Comparison of ENCODE assay signal across 12 cellular contexts in the genomic region with DNA sequence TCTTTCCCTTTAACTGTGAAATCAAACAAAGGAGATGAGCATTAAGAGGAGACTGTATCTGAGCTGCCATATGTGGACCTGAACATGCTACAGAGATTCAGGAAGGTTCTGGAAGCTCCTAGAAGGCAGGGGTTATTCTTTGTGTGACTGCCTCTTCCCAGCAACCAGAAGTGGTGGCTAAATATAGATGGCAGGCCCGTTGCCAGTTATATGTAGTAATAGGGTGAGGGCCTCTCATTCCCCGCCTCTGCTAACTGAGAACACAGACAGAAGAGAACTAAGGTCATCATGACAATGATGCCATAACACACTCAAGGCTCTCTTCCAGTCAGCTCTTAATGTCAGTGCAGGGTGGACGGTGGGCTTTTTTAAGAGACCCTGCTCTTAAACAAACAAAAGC. TPM values are rescaled to one million over a fixed set of nuclear protein-coding genes. Genes with fewer than 3 reads are reported as not detected.
DNase-seq lines count a peak whose midpoint lies in the region; ATAC-seq and TF ChIP-seq lines count a peak whose summit lies in the region.
"Had no signal": no experiment of that assay in that cellular context is flagged by ENCODE, and none has a peak within 500 bp of the region (broad histone marks: within the 10 kb centered on the region; RNA-seq: fewer than 3 reads in every experiment).

No MANE protein-coding gene starts in this region.

- no peaks in the 10 kb centered on the region for H3K27me3 Mint-ChIP-seq in stimulated activated naive B cell treated with anti-CD40 and anti-IgM and Interleukin-4, amounts not matched to agents 10 μg/mL and 1 μg/mL and 100 μg/mL, for 72 hours

- H3K27me3 ChIP-seq in gastrocnemius medialis (no peaks in the 10 kb centered on the region), ascending aorta (no peaks in the 10 kb centered on the region)

- no peak overlapping the region for H3K4me3 Mint-ChIP-seq in stimulated activated naive B cell treated with anti-CD40 and anti-IgM and Interleukin-4, amounts not matched to agents 10 μg/mL and 1 μg/mL and 100 μg/mL, for 72 hours

- peak; percentile 95 to 99 for ATAC-seq in gastrocnemius medialis
- no peak for ATAC-seq in stimulated activated naive B cell treated with anti-CD40 and anti-IgM and Interleukin-4, amounts not matched to agents 10 μg/mL and 1 μg/mL and 100 μg/mL, for 72 hours (replicated peaks)
- ATAC-seq in HG03039 (IDR thresholded peaks at IDR 0.05; ENCODE audit: unreplicated experiment) = no peak

- H3K27ac Mint-ChIP-seq in stimulated activated naive B cell treated with anti-CD40 and anti-IgM and Interleukin-4, amounts not matched to agents 10 μg/mL and 1 μg/mL and 100 μg/mL, for 72 hours = no peak overlapping the region

- H3K36me3 Mint-ChIP-seq in stimulated activated naive B cell treated with anti-CD40 and anti-IgM and Interleukin-4, amounts not matched to agents 10 μg/mL and 1 μg/mL and 100 μg/mL, for 72 hours = no peaks in the 10 kb centered on the region

- H3K9me3 ChIP-seq in SK-N-MC (ENCODE audit: low read depth, low read length) (no peaks in the 10 kb centered on the region), gastrocnemius medialis (no peaks in the 10 kb centered on the region), ascending aorta (no peaks in the 10 kb centered on the region)

- intact Hi-C loops in gastrocnemius medialis (cut with DNase I; ENCODE audit: low total_unique reads) (no loop called here), ascending aorta (cut with DNase I) (loop anchor here (5.0 kb wide), 1 partner anchor 116 kb away; no protein-coding TSS in a partner anchor)

- H3K36me3 ChIP-seq in SK-N-MC (ENCODE audit: insufficient read depth, low read length) (no peaks in the 10 kb centered on the region), gastrocnemius medialis (no peaks in the 10 kb centered on the region), ascending aorta (no peaks in the 10 kb centered on the region)

- peaks cover 11 to 21% of the 10 kb centered on the region in 2 donors for H3K4me1 ChIP-seq in gastrocnemius medialis
- H3K4me1 ChIP-seq in ascending aorta = peaks cover 0 to 3% of the 10 kb centered on the region in 2 donors

- peaks cover 14 to 22% of the 10 kb centered on the region in 2 donors for H3K4me1 Mint-ChIP-seq in stimulated activated naive B cell treated with anti-CD40 and anti-IgM and Interleukin-4, amounts not matched to agents 10 μg/mL and 1 μg/mL and 100 μg/mL, for 72 hours

- peak; percentile 38 for DNase-seq in NB4 (ENCODE audit: low read depth)
- DNase-seq in SK-N-MC (ENCODE audit: low read depth, low spot score) = no peak
- peak; percentile 33 for DNase-seq in fibroblast of the conjunctiva (ENCODE audit: low read depth)
- peak; percentile 59 to 81 for DNase-seq in gastrocnemius medialis
- no peak for DNase-seq in stimulated activated naive B cell treated with anti-CD40 and anti-IgM and Interleukin-4, amounts not matched to agents 10 μg/mL and 1 μg/mL and 100 μg/mL, for 72 hours
- no peak for DNase-seq in activated CD4-positive, CD25-positive, alpha-beta regulatory T cell (lab: John Stamatoyannopoulos, UW)
- no peak for DNase-seq in ascending aorta (ENCODE audit: low spot score in 2 of 2)
- DNase-seq: DMS53, hippocampal formation had no signal

- no peaks in the 10 kb centered on the region for H3K9me3 Mint-ChIP-seq in stimulated activated naive B cell treated with anti-CD40 and anti-IgM and Interleukin-4, amounts not matched to agents 10 μg/mL and 1 μg/mL and 100 μg/mL, for 72 hours

- in situ Hi-C loops in gastrocnemius medialis (cut with MboI; ENCODE audit: low sequenced_read_pairs in 4 of 4) = loop anchor here in 2 of 4 donors (10.0 to 25.0 kb wide), 2 partner anchors 116 to 273 kb away; a partner anchor contains a TSS

- peak overlapping the region; percentile 14 for H3K9ac ChIP-seq in SK-N-MC (ENCODE audit: insufficient read length)

- TF ChIP-seq CTCF in NB4 (IDR thresholded peaks at IDR 0.05; ENCODE audit: low read depth, low read length) (no peak), gastrocnemius medialis (IDR thresholded peaks at IDR 0.05 in 4 of 5, conservative IDR thresholded peaks at IDR 0.05 in 1 of 5) (no peak), ascending aorta (IDR thresholded peaks at IDR 0.05) (no peak)

- TF ChIP-seq POLR2A in NB4 (IDR thresholded peaks at IDR 0.05; ENCODE audit: extremely low read depth, insufficient read length) = no peak
- TF ChIP-seq POLR2A in gastrocnemius medialis (IDR thresholded peaks at IDR 0.05) = no peak

- H3K4me3 ChIP-seq in NB4 (ENCODE audit: low read depth, low read length) = no peak overlapping the region
- H3K4me3 ChIP-seq in SK-N-MC = no peak overlapping the region
- H3K4me3 ChIP-seq in gastrocnemius medialis = no peak overlapping the region
- no peak overlapping the region for H3K4me3 ChIP-seq in ascending aorta
- H3K4me3 ChIP-seq: skin epidermis had no signal

- H3K27ac ChIP-seq in SK-N-MC (no peak overlapping the region), gastrocnemius medialis (peak overlapping the region; percentile 18 to 71 (median 42)), ascending aorta (no peak overlapping the region)

RNA-seq across cellular contexts. Expression of a gene that starts 22.5 kb away (rescaled TPM):
- under 1 TPM in 3 of 4 donors, not detected in 1; 0.07 to 0.34 (median 0.20) TPM for total RNA-seq in gastrocnemius medialis
- not detected for total RNA-seq in ascending aorta

RNA-seq across cellular contexts. Expression of a gene that starts 29.7 kb away (rescaled TPM):
- total RNA-seq in gastrocnemius medialis = 1 to 10 TPM in 1 of 4 donors, under 1 TPM in 3; 0.26 to 1.2 (median 0.45) TPM
- total RNA-seq in ascending aorta = 3.6 TPM
- total RNA-seq: RPMI7951 had no signal

Comparison
In these comparisons a context has a peak if more than half of its experiments do, and no peak if none do; other contexts are left out.
1. DNase-seq: peak in NB4 (single experiment), fibroblast of the conjunctiva (single experiment) and gastrocnemius medialis (2 of 2); none in SK-N-MC (single experiment), stimulated activated naive B cell treated with anti-CD40 and anti-IgM and Interleukin-4, amounts not matched to agents 10 μg/mL and 1 μg/mL and 100 μg/mL, for 72 hours (single experiment), activated CD4-positive, CD25-positive, alpha-beta regulatory T cell (0 of 4) and ascending aorta (0 of 2).
2. H3K27ac ChIP-seq: peak in gastrocnemius medialis (4 of 4); none in SK-N-MC (single experiment) and ascending aorta (0 of 2).
3. ATAC-seq: peak in gastrocnemius medialis (2 of 2); none in stimulated activated naive B cell treated with anti-CD40 and anti-IgM and Interleukin-4, amounts not matched to agents 10 μg/mL and 1 μg/mL and 100 μg/mL, for 72 hours (0 of 2) and HG03039 (single experiment).